In the genomic region with DNA sequence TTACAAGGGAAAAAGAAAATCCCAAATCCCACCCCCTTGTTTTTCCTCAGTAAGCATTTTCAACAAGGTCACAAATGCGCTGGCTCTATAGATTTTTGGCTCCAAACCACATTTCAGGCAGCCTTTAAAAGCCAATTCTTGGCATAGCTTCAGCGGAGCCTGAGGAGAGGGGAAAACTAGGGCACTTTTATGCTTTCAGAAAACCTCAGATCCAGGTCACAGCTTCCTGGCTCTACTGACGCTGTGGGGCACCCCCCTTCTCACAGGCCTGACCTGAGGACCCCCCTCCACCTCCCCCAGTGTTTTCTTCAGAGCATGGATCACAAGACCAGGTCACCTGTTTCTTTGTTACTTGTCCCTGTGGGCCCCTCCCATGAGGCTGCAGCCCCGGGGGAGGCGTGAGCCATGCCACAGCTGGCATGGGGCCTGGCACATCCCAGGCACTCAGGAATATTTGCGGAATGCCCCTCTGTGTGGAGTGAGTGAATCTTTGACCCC, we compare ENCODE assay signal across 9 cellular contexts. TPM values are rescaled to one million over a fixed set of nuclear protein-coding genes. Genes with fewer than 3 reads are reported as not detected.
DNase-seq lines count a peak whose midpoint lies in the region; ATAC-seq, FAIRE-seq and TF ChIP-seq lines count a peak whose summit lies in the region.
"Had no signal": no experiment of that assay in that cellular context is flagged by ENCODE, and none has a peak within 500 bp of the region (broad histone marks: within the 10 kb centered on the region; RNA-seq: fewer than 3 reads in every experiment).

No MANE protein-coding gene starts in this region.

- peak overlapping the region; percentile 81 for H3K4me2 ChIP-seq in A549

- H3K9ac ChIP-seq in duodenal mucosa (ENCODE audit: low read depth in 1 of 2, low read length in 2 of 2) = peak overlapping the region in 1 of 2 donors; percentile 10

- TF ChIP-seq CTCF in A549 (IDR thresholded peaks at IDR 0.05) = no peak

- ATAC-seq in A549 (no peak), GM18907 (IDR thresholded peaks at IDR 0.05; ENCODE audit: unreplicated experiment) (no peak), HG03045 (IDR thresholded peaks at IDR 0.05; ENCODE audit: unreplicated experiment) (no peak)

- H3K4me1 ChIP-seq in A549 = peaks cover 49% of the 10 kb centered on the region
- H3K4me1 ChIP-seq in duodenal mucosa (ENCODE audit: control insufficient read depth in 1 of 2, insufficient read depth in 2 of 2, low read length in 2 of 2) = peaks cover 4 to 5% of the 10 kb centered on the region in 2 donors

- CTCF ChIA-PET in A549 (lab: Yijun Ruan, JAX) = interaction anchor here (0.9 to 4.5 kb wide), 16 partner anchors 11 to 191 kb away, joined by 3 to 34 read pairs (median 8); no protein-coding TSS in a partner anchor

- H3K9me3 ChIP-seq in A549 (0 out of 3 replicates have a peak, but pooled peaks cover 5% of the 10 kb centered on the region), duodenal mucosa (ENCODE audit: control insufficient read depth in 1 of 2, low read length in 2 of 2) (no peaks in the 10 kb centered on the region)

- H3K27me3 ChIP-seq in duodenal mucosa (ENCODE audit: control insufficient read depth in 1 of 2, insufficient read depth in 2 of 2, low read length in 2 of 2) = no peaks in the 10 kb centered on the region

- DNase-seq in A549 (ENCODE audit: low read depth in 1 of 2, low spot score in 1 of 2) (no peak), NCI-H446 treated with DMSO at 0.1 percent for 48 hours (lab: John Stamatoyannopoulos, UW) (peak; percentile 51), myocyte (ENCODE audit: low read depth) (peak; percentile 84), GM12892 (ENCODE audit: insufficient read length) (no peak)
- DNase-seq in activated CD8-positive, alpha-beta memory T cell treated with anti-CD3 and anti-CD28 coated beads, Interleukin-2, amount 50 U/mL, for 48 hours = no peak

- H3K27ac ChIP-seq in A549 = peak overlapping the region; percentile 83 to 92
- H3K27ac ChIP-seq in duodenal mucosa (ENCODE audit: low read depth, low read length) = peak overlapping the region; percentile 83

- FAIRE-seq in A549 (lab: Jason Lieb, UNC) = no peak
- no peak for FAIRE-seq in GM12892 (lab: Jason Lieb, UNC)
- FAIRE-seq: islet of Langerhans had no signal

- POLR2A ChIA-PET in A549 (lab: Yijun Ruan, JAX) = interaction anchor here (1.1 to 1.4 kb wide), 3 partner anchors 31 to 85 kb away, joined by 3 to 5 read pairs (median 3); a partner anchor contains a TSS

- no peak for TF ChIP-seq RAD21 in A549 (conservative IDR thresholded peaks at IDR 0.05 in 1 of 2, IDR thresholded peaks at IDR 0.05 in 1 of 2)

- peaks cover 0 to 15% of the 10 kb centered on the region in 2 donors for H3K36me3 ChIP-seq in duodenal mucosa (ENCODE audit: control insufficient read depth in 1 of 2, insufficient read depth in 2 of 2, low read length in 2 of 2)

- H3K4me3 ChIP-seq in A549 (no peak overlapping the region), duodenal mucosa (ENCODE audit: low read depth in 1 of 2, low read length in 2 of 2) (no peak overlapping the region)

- TF ChIP-seq EP300 in A549 (IDR thresholded peaks at IDR 0.05) = no peak

- WGBS in A549 (ENCODE audit: missing lambda C conversion rate) = 69% methylated on average over 6 of the region's 6 CpGs

- no peak for TF ChIP-seq POLR2A in A549 (IDR thresholded peaks at IDR 0.05; ENCODE audit: low read length)
- TF ChIP-seq POLR2A in GM12892 (IDR thresholded peaks at IDR 0.05; ENCODE audit: low read depth, low read length) = no peak

TF ChIP-seq in A549, 52 proteins besides CTCF, POLR2A, EP300 and RAD21:
- TF ChIP-seq KDM1A (IDR thresholded peaks at IDR 0.05; ENCODE audit: low read depth) (no peak), MAFK (IDR thresholded peaks at IDR 0.05; ENCODE audit: partially characterized antibody) (peak; percentile 33)

RNA-seq across cellular contexts. Expression of a gene that starts 30.1 kb away (rescaled TPM):
- polyA plus RNA-seq in A549 (2011; rRNA removed) (10.8 and 13.1 TPM in 2 replicates), A549 (2017; fragmentation: RNase III; extraction: RNeasy Plus Mini Kit Qiagen cat#74134 plus additional on column Dnase treatment) (27.1 to 37.4 TPM (median 33.5 TPM) in 3 replicates)
- polyA plus RNA-seq in A549 (2012; cell fraction: cytosol; rRNA removed) = 52.8 and 65.7 TPM in 2 replicates
- 97.7 and 160 TPM in 2 replicates for polyA plus RNA-seq in A549 (2012; cell fraction: nucleus; rRNA removed)
- polyA minus RNA-seq in A549 (2011; rRNA and poly(A)+ RNA removed) = 11.4 and 19.0 TPM in 2 replicates
- 170 and 234 TPM in 2 replicates for total RNA-seq in myocyte
- 626 TPM for polyA plus RNA-seq in myocyte (2012)
- polyA plus RNA-seq in GM12892 (2012; ENCODE audit: missing spikeins) = not detected

Comparison
In these comparisons a context has a peak if more than half of its experiments do, and no peak if none do; other contexts are left out.
1. DNase-seq: peak in NCI-H446 treated with DMSO at 0.1 percent for 48 hours (single experiment) and myocyte (single experiment); none in A549 (0 of 2), GM12892 (single experiment) and activated CD8-positive, alpha-beta memory T cell treated with anti-CD3 and anti-CD28 coated beads, Interleukin-2, amount 50 U/mL, for 48 hours (single experiment).